ENCODE assay signal across 2 cellular contexts in genomic region chr9:35960029-35960655, GRCh38.
TF ChIP-seq lines count a peak whose summit lies in the region.

No MANE protein-coding gene starts in this region.

TF ChIP-seq in SK-N-SH, 30 proteins besides CTCF, POLR2A, EP300 and RAD21:
- TF ChIP-seq POLR2AphosphoS5 (IDR thresholded peaks at IDR 0.05; ENCODE audit: low read depth, low read length) (no peak), PBX3 (IDR thresholded peaks at IDR 0.05) (0 out of 2 replicates have a peak, but pooled peaks have one; percentile 12), EZH2phosphoT487 (IDR thresholded peaks at IDR 0.05; ENCODE audit: borderline replicate concordance, low read depth) (no peak), TCF12 (IDR thresholded peaks at IDR 0.05) (peak; percentile 39; the same call in 1 of the 2 replicates), RFX5 (IDR thresholded peaks at IDR 0.05; ENCODE audit: low read length) (no peak)
TF ChIP-seq in SK-N-SH: peak in this region for 2.

TF ChIP-seq in SK-N-SH treated with all-trans-retinoic acid at 6 μM for 48 hours, 23 proteins besides CTCF, POLR2A, EP300 and RAD21:
- TF ChIP-seq BACH2 (CRISPR knock-in tag; IDR thresholded peaks at IDR 0.05; ENCODE audit: borderline replicate concordance) (no peak), TOX (CRISPR knock-in tag; IDR thresholded peaks at IDR 0.05; ENCODE audit: borderline replicate concordance) (no peak)
